Comparison of ENCODE assay signal across 24 cellular contexts in genomic region chr19:38740252-38740592, GRCh38. TPM values are rescaled to one million over a fixed set of nuclear protein-coding genes. Genes with fewer than 3 reads are reported as not detected.
"Had no signal": no experiment of that assay in that cellular context is flagged by ENCODE, and none has a peak within 500 bp of the region (broad histone marks: within the 10 kb centered on the region; RNA-seq: fewer than 3 reads in every experiment).

No MANE protein-coding gene starts in this region.

- DNase-seq: activated CD4-positive, CD25-positive, alpha-beta regulatory T cell treated with anti-CD3 and anti-CD28 coated beads, Interleukin-2, amount 50 U/mL, for 72 hours; activated gamma-delta T cell treated with Interleukin-2 at 50 U/mL for 16 hours; activated T-cell treated with anti-CD3 and anti-CD28 coated beads for 4 hours; central memory CD4-positive, alpha-beta T cell; Kasumi-1; NCI-H1092; NCI-H1417; NCI-H1930; NCI-H2171 treated with DMSO at 0.1 percent for 48 hours; NCI-H345; NCI-H510A; NCI-H69; NK-92 treated with Interleukin-12 subunit alpha and Interleukin-12 subunit beta, amount 100 ng/mL, for 24 hours; OCI-M1; Peyer's patch; SHP77 treated with DMSO at 0.1 percent for 48 hours had no signal

- H3K9me3 ChIP-seq: breast epithelium, Peyer's patch had no signal

- H3K4me1 ChIP-seq: breast epithelium had no signal

- ATAC-seq: WTC11 had no signal

- H3K36me3 Mint-ChIP-seq: activated naive CD4-positive, alpha-beta T cell treated with anti-CD3 and anti-CD28 coated beads, Interleukin-2, amount 50 U/mL, for 24 hours had no signal

- H3K27ac ChIP-seq: breast epithelium, Peyer's patch had no signal

- H3K4me3 ChIP-seq: breast epithelium, Peyer's patch had no signal

- H3K27ac Mint-ChIP-seq: activated T-helper 2 cell treated with anti-CD3 and anti-CD28 coated beads, Interferon-gamma antibody, Interleukin-2, Interleukin-4, amounts not matched to agents 10 μg/mL and 5 μg/mL and 100 μg/mL, durations not matched to agents 14 hours and 24 hours and 36 hours; T-helper 1 cell treated with Interleukin-12 subunit alpha and Interleukin-12 subunit beta and Interleukin-4 antibody, amounts not matched to agents 30 μg/mL and 1 μg/mL, for 36 hours; WTC11 had no signal

- H3K4me3 Mint-ChIP-seq: activated naive CD4-positive, alpha-beta T cell treated with anti-CD3 and anti-CD28 coated beads, Interleukin-2, amount 50 U/mL, for 24 hours; T-helper 1 cell treated with Interleukin-12 subunit alpha and Interleukin-12 subunit beta and Interleukin-4 antibody, amounts not matched to agents 30 μg/mL and 1 μg/mL, for 36 hours; WTC11 had no signal

- H3K9me3 Mint-ChIP-seq: activated naive CD4-positive, alpha-beta T cell treated with anti-CD3 and anti-CD28 coated beads, Interleukin-2, amount 50 U/mL, for 24 hours; activated T-helper 2 cell treated with anti-CD3 and anti-CD28 coated beads, Interferon-gamma antibody, Interleukin-2, Interleukin-4, amounts not matched to agents 10 μg/mL and 5 μg/mL and 100 μg/mL, durations not matched to agents 14 hours and 24 hours and 36 hours; T-helper 1 cell treated with Interleukin-12 subunit alpha and Interleukin-12 subunit beta and Interleukin-4 antibody, amounts not matched to agents 30 μg/mL and 1 μg/mL, for 36 hours had no signal

- H3K27me3 ChIP-seq: breast epithelium, Peyer's patch had no signal

- H3K36me3 ChIP-seq: breast epithelium, Peyer's patch had no signal

RNA-seq across cellular contexts. Expression of gene CAPN12, which starts 4.1 kb away (rescaled TPM):
- total RNA-seq: SK-MEL-5 had no signal

RNA-seq across cellular contexts. Expression of gene LGALS7, which starts 33.1 kb away (rescaled TPM):
- total RNA-seq: activated T-helper 2 cell treated with anti-CD3 and anti-CD28 coated beads, Interferon-gamma antibody, Interleukin-2, Interleukin-4, amounts not matched to agents 10 μg/mL and 5 μg/mL and 100 μg/mL, durations not matched to agents 14 hours and 24 hours and 36 hours; aorta; M059J; Peyer's patch; SK-MEL-5 had no signal
- polyA plus RNA-seq: aorta had no signal

RNA-seq across cellular contexts. Expression of gene LGALS7B, which starts 48.8 kb away (rescaled TPM):
- total RNA-seq: activated T-helper 2 cell treated with anti-CD3 and anti-CD28 coated beads, Interferon-gamma antibody, Interleukin-2, Interleukin-4, amounts not matched to agents 10 μg/mL and 5 μg/mL and 100 μg/mL, durations not matched to agents 14 hours and 24 hours and 36 hours; aorta; M059J; Peyer's patch; SK-MEL-5 had no signal
- polyA plus RNA-seq: aorta had no signal
